8 cellular contexts compared by ENCODE assay signal in genomic region chr16:57694556-57695377, GRCh38. TPM values are rescaled to one million over a fixed set of nuclear protein-coding genes. Genes with fewer than 3 reads are reported as not detected.
DNase-seq lines count a peak whose midpoint lies in the region; ATAC-seq and TF ChIP-seq lines count a peak whose summit lies in the region.

Gene DRC7 (plus strand): TSS chr16:57694806. CDS start chr16:57697950, 3,144 bp downstream.

- WGBS in hepatocyte (ENCODE audit: low lambda C conversion rate, missing lambda C conversion rate) = 20% methylated on average over 8 of the region's 10 CpGs
- 22 to 27% methylated on average over 10 of the region's 10 CpGs for WGBS in tibial nerve, 2 donors

- TF ChIP-seq CTCF in DOHH2 (IDR thresholded peaks at IDR 0.05; ENCODE audit: low read depth, low read length, poor library complexity, severe bottlenecking) = no peak
- TF ChIP-seq CTCF in hepatocyte (IDR thresholded peaks at IDR 0.05; ENCODE audit: poor library complexity) = no peak
- no peak for TF ChIP-seq CTCF in retinal pigment epithelial cell (conservative IDR thresholded peaks at IDR 0.05; ENCODE audit: low read depth, low read length)
- no peak for TF ChIP-seq CTCF in tibial nerve (IDR thresholded peaks at IDR 0.05)

- TF ChIP-seq POLR2A in tibial nerve (IDR thresholded peaks at IDR 0.05) = no peak

- H3K9me3 ChIP-seq in DOHH2 (ENCODE audit: control insufficient read depth, insufficient read depth, low read length) = no peaks in the 10 kb centered on the region
- H3K9me3 ChIP-seq in hepatocyte (ENCODE audit: low read depth) = no peaks in the 10 kb centered on the region
- no peaks in the 10 kb centered on the region for H3K9me3 ChIP-seq in tibial nerve

- H3K27me3 ChIP-seq in DOHH2 (ENCODE audit: control insufficient read depth, low read length) = no peaks in the 10 kb centered on the region
- H3K27me3 ChIP-seq in hepatocyte = no peaks in the 10 kb centered on the region
- no peaks in the 10 kb centered on the region for H3K27me3 ChIP-seq in tibial nerve

- peak; percentile 83 to 86 for DNase-seq in NOMO-1 (lab: John Stamatoyannopoulos, UW; ENCODE audit: unreplicated experiment in 2 of 2)
- DNase-seq in anterior cingulate cortex (lab: John Stamatoyannopoulos, UW) = peak in 49 of 58 donors; percentile 2 to 75 (median 34)
- DNase-seq in hepatocyte (ENCODE audit: low spot score) = peak; percentile 79
- no peak for DNase-seq in retinal pigment epithelial cell (ENCODE audit: low read depth)
- DNase-seq in tibial nerve (ENCODE audit: low spot score in 2 of 2) = no peak
- no peak for DNase-seq in activated CD4-positive, CD25-positive, alpha-beta regulatory T cell (lab: John Stamatoyannopoulos, UW)

- H3K36me3 ChIP-seq in DOHH2 (ENCODE audit: control insufficient read depth, low read length) (no peaks in the 10 kb centered on the region), hepatocyte (replicated peaks; ENCODE audit: insufficient read depth, low read depth) (no peaks in the 10 kb centered on the region), tibial nerve (no peaks in the 10 kb centered on the region)

- H3K27ac ChIP-seq in DOHH2 (ENCODE audit: low read depth, low read length) (no peak within 1 kb of the TSS), hepatocyte (no peak within 1 kb of the TSS), tibial nerve (no peak within 1 kb of the TSS)

- H2AFZ ChIP-seq in hepatocyte = no peak within 1 kb of the TSS

- H3K4me3 ChIP-seq in DOHH2 (ENCODE audit: low read length) (peak within 1 kb of the TSS; percentile 58), hepatocyte (no peak within 1 kb of the TSS), retinal pigment epithelial cell (ENCODE audit: low read length) (peak within 1 kb of the TSS; percentile 41), tibial nerve (peak within 1 kb of the TSS in 1 of 4 donors; percentile 36)

- ATAC-seq in HG03342 (IDR thresholded peaks at IDR 0.05; ENCODE audit: unreplicated experiment) = peak; percentile 52

- H3K9me2 ChIP-seq in DOHH2 (replicated peaks; ENCODE audit: control insufficient read depth, low read length) (no peaks in the 10 kb centered on the region), hepatocyte (replicated peaks; ENCODE audit: insufficient read depth) (no peaks in the 10 kb centered on the region)

- peak within 1 kb of the TSS; percentile 75 for H3K4me2 ChIP-seq in DOHH2 (ENCODE audit: low read length)
- peak within 1 kb of the TSS; percentile 66 for H3K4me2 ChIP-seq in hepatocyte

- H3K79me2 ChIP-seq in DOHH2 (ENCODE audit: control insufficient read depth, low read length) (no peaks in the 10 kb centered on the region), hepatocyte (no peaks in the 10 kb centered on the region)

- H3K4me1 ChIP-seq in DOHH2 (ENCODE audit: control insufficient read depth, low read length) = peaks cover 25% of the 10 kb centered on the region
- H3K4me1 ChIP-seq in hepatocyte (ENCODE audit: insufficient read depth) = peaks cover 2% of the 10 kb centered on the region
- peaks cover 0 to 5% (median 0%) of the 10 kb centered on the region in 4 donors for H3K4me1 ChIP-seq in tibial nerve

- H4K20me1 ChIP-seq in DOHH2 (ENCODE audit: control insufficient read depth, insufficient read depth, low read depth, low read length) (no peaks in the 10 kb centered on the region), hepatocyte (ENCODE audit: insufficient read depth, poor library complexity, severe bottlenecking) (no peaks in the 10 kb centered on the region)

- TF ChIP-seq EP300 in tibial nerve (IDR thresholded peaks at IDR 0.05) = no peak

- H3F3A ChIP-seq in DOHH2 (ENCODE audit: control insufficient read depth, insufficient read depth) = no peaks in the 10 kb centered on the region

RNA-seq across cellular contexts. Expression of gene DRC7, which starts in this region (rescaled TPM):
- total RNA-seq in hepatocyte = 0.27 TPM in 1 of 2 replicates, not detected in the other
- 0.93 TPM in 1 of 2 replicates, not detected in the other for polyA plus RNA-seq in hepatocyte
- total RNA-seq in tibial nerve = 1 to 10 TPM in 1 of 4 donors, under 1 TPM in 1, not detected in 2; 0.22 to 2.1 TPM

Comparison
In these comparisons a context has a peak if more than half of its experiments do, and no peak if none do; other contexts are left out.
1. Peak in DNase-seq and H3K4me2 ChIP-seq in hepatocyte; RNA of the gene not detected or under 1 TPM.
2. DNase-seq: peak in NOMO-1 (2 of 2) and anterior cingulate cortex (49 of 58); none in retinal pigment epithelial cell (single experiment), tibial nerve (0 of 2) and activated CD4-positive, CD25-positive, alpha-beta regulatory T cell (0 of 4).